Comparison of ENCODE assay signal across 31 cellular contexts in genomic region chr18:5413447-5413846, GRCh38.
DNase-seq lines count a peak whose midpoint lies in the region; ATAC-seq lines count a peak whose summit lies in the region.
"Had no signal": no experiment of that assay in that cellular context is flagged by ENCODE, and none has a peak within 500 bp of the region (broad histone marks: within the 10 kb centered on the region; RNA-seq: fewer than 3 reads in every experiment).

No MANE protein-coding gene starts in this region.

- ATAC-seq in HG03520 (IDR thresholded peaks at IDR 0.05; ENCODE audit: unreplicated experiment) = no peak
- ATAC-seq in HG02642 (IDR thresholded peaks at IDR 0.05; ENCODE audit: poor library complexity, unreplicated experiment) = no peak
- ATAC-seq: activated CD8-positive, alpha-beta T cell treated with anti-CD3 and anti-CD28 coated beads, Interleukin-2, amount 10 ng/mL, durations not matched to agents 7 days and 5 days; activated T-helper 17 cell treated with anti-CD3 and anti-CD28 coated beads, Interleukin-2, amount 50 U/mL, for 72 hours; effector memory CD8-positive, alpha-beta T cell; left ventricle myocardium superior; naive thymus-derived CD8-positive, alpha-beta T cell; Panc1 had no signal

- DNase-seq in NCI-H2171 treated with DMSO at 0.1 percent for 48 hours (lab: John Stamatoyannopoulos, UW) (peak; percentile 36), NCI-H2171 (lab: John Stamatoyannopoulos, UW) (no peak), cerebellar nuclear complex (lab: John Stamatoyannopoulos, UW) (peak; percentile 6 to 24), left kidney (ENCODE audit: low read depth, low spot score) (peak; percentile 31), substantia nigra (lab: John Stamatoyannopoulos, UW) (peak in 2 of 49 donors; percentile 25 to 54)
- DNase-seq in activated CD8-positive, alpha-beta memory T cell treated with anti-CD3 and anti-CD28 coated beads for 24 hours = no peak
- DNase-seq: activated CD4-positive, alpha-beta T cell treated with anti-CD3 and anti-CD28 coated beads for 4 hours; activated CD8-positive, alpha-beta T cell treated with anti-CD3 and anti-CD28 coated beads, Interleukin-2, amount 10 ng/mL, durations not matched to agents 7 days and 5 days; activated naive CD4-positive, alpha-beta T cell treated with anti-CD3 and anti-CD28 coated beads, Interleukin-2, amount 50 U/mL, for 16 hours; amniotic stem cell; effector memory CD8-positive, alpha-beta T cell; erythroblast; islet precursor cell; left ventricle myocardium superior; naive thymus-derived CD8-positive, alpha-beta T cell; NCI-H1105; NCI-H2029; NCI-H2227 treated with DMSO at 0.1 percent for 48 hours; NCI-H526 treated with DMSO at 0.1 percent for 48 hours; occipital lobe; Right ventricle myocardium superior; stimulated activated naive CD4-positive, alpha-beta T cell; SW 1271; T-helper 9 cell had no signal

- H3K27ac ChIP-seq in substantia nigra (ENCODE audit: low read depth, low read length, poor library complexity, severe bottlenecking) = peak overlapping the region; percentile 75
- H3K27ac ChIP-seq: coronary artery, vagina, VCaP had no signal

Comparison
In these comparisons a context has a peak if more than half of its experiments do, and no peak if none do; other contexts are left out.
1. DNase-seq: peak in NCI-H2171 treated with DMSO at 0.1 percent for 48 hours (single experiment), cerebellar nuclear complex (2 of 2) and left kidney (single experiment); none in NCI-H2171 (single experiment) and activated CD8-positive, alpha-beta memory T cell treated with anti-CD3 and anti-CD28 coated beads for 24 hours (single experiment).